ENCODE assay signal across 27 cellular contexts in genomic region chr5:76470978-76471377, GRCh38.
A peak's percentile ranks its signal among the peaks of the same experiment; 100 is the strongest.
DNase-seq lines count a peak whose midpoint lies in the region; ATAC-seq and TF ChIP-seq lines count a peak whose summit lies in the region.
"Had no signal": no experiment of that assay in that cellular context is flagged by ENCODE, and none has a peak within 500 bp of the region (broad histone marks: within the 10 kb centered on the region; RNA-seq: fewer than 3 reads in every experiment).

No MANE protein-coding gene starts in this region.

- no peak overlapping the region for H3K4me3 Mint-ChIP-seq in CD14-positive monocyte
- H3K4me3 Mint-ChIP-seq in CD8-positive, alpha-beta memory T cell = no peak overlapping the region
- H3K4me3 Mint-ChIP-seq in natural killer cell treated with Interleukin-12 subunit alpha and Interleukin-12 subunit beta and Interleukin-15 and Interleukin-18, amount 100 ng/mL, for 72 hours = no peak overlapping the region
- H3K4me3 Mint-ChIP-seq in activated T-helper 2 cell treated with anti-CD3 and anti-CD28 coated beads, Interferon-gamma antibody, Interleukin-2, Interleukin-4, amounts not matched to agents 10 μg/mL and 5 μg/mL and 100 μg/mL, durations not matched to agents 14 hours and 24 hours and 36 hours (ENCODE audit: low read depth) = no peak overlapping the region
- H3K4me3 Mint-ChIP-seq: stimulated activated naive CD8-positive, alpha-beta T cell treated with anti-CD3 and anti-CD28 coated beads, Interleukin-15, amount 100 ng/mL, for 72 hours had no signal

- H3K79me2 ChIP-seq in hepatocyte = peaks cover 16% of the 10 kb centered on the region

- POLR2A ChIA-PET in CD8-positive, alpha-beta memory T cell (lab: Charles Lee) = interaction anchor here (1.1 kb wide), 1 partner anchor 71 kb away, joined by 3 read pairs; no protein-coding TSS in a partner anchor

- no peaks in the 10 kb centered on the region for H4K20me1 ChIP-seq in hepatocyte (ENCODE audit: insufficient read depth, poor library complexity, severe bottlenecking)
- H4K20me1 ChIP-seq: BLaER1 had no signal

- H3K4me2 ChIP-seq in hepatocyte = no peak overlapping the region
- H3K4me2 ChIP-seq: BLaER1 had no signal

- 77% methylated on average over 3 of the region's 3 CpGs for WGBS in hepatocyte (ENCODE audit: low lambda C conversion rate, missing lambda C conversion rate)

- no peaks in the 10 kb centered on the region for H3K9me3 Mint-ChIP-seq in CD14-positive monocyte
- no peaks in the 10 kb centered on the region for H3K9me3 Mint-ChIP-seq in CD8-positive, alpha-beta memory T cell
- H3K9me3 Mint-ChIP-seq in natural killer cell treated with Interleukin-12 subunit alpha and Interleukin-12 subunit beta and Interleukin-15 and Interleukin-18, amount 100 ng/mL, for 72 hours = peaks cover 6% of the 10 kb centered on the region
- peaks cover 8% of the 10 kb centered on the region for H3K9me3 Mint-ChIP-seq in activated T-helper 2 cell treated with anti-CD3 and anti-CD28 coated beads, Interferon-gamma antibody, Interleukin-2, Interleukin-4, amounts not matched to agents 10 μg/mL and 5 μg/mL and 100 μg/mL, durations not matched to agents 14 hours and 24 hours and 36 hours
- H3K9me3 Mint-ChIP-seq: stimulated activated naive CD8-positive, alpha-beta T cell treated with anti-CD3 and anti-CD28 coated beads, Interleukin-15, amount 100 ng/mL, for 72 hours had no signal

- no peak overlapping the region for H2AFZ ChIP-seq in hepatocyte

- no peak overlapping the region for H3K4me3 ChIP-seq in CD8-positive, alpha-beta memory T cell (ENCODE audit: low read length)
- H3K4me3 ChIP-seq in hepatocyte = no peak overlapping the region
- H3K4me3 ChIP-seq: BLaER1, GM12878, lung, psoas muscle, SJSA1, tibial artery had no signal

- H3K9me3 ChIP-seq in CD8-positive, alpha-beta memory T cell (ENCODE audit: low read length) = no peaks in the 10 kb centered on the region
- H3K9me3 ChIP-seq in hepatocyte (ENCODE audit: low read depth) = no peaks in the 10 kb centered on the region
- H3K9me3 ChIP-seq: psoas muscle, SJSA1, tibial artery had no signal

- no peak for ATAC-seq in natural killer cell treated with Interleukin-12 subunit alpha and Interleukin-12 subunit beta and Interleukin-15 and Interleukin-18, amount 100 ng/mL, for 72 hours
- ATAC-seq: GM12878; psoas muscle; stimulated activated naive CD8-positive, alpha-beta T cell treated with anti-CD3 and anti-CD28 coated beads, Interleukin-15, amount 100 ng/mL, for 72 hours had no signal

- intact Hi-C loops in CD14-positive monocyte (cut with micrococcal nuclease) = loop anchor here in 1 of 2 donors (10.0 kb wide), 1 partner anchor 64 kb away; no protein-coding TSS in a partner anchor
- intact Hi-C loops in activated T-helper 2 cell treated with anti-CD3 and anti-CD28 coated beads, Interferon-gamma antibody, Interleukin-2, Interleukin-4, amounts not matched to agents 10 μg/mL and 5 μg/mL and 100 μg/mL, durations not matched to agents 14 hours and 24 hours and 36 hours (cut with micrococcal nuclease) = loop anchor here (5.0 kb wide), 1 partner anchor 51 kb away; no protein-coding TSS in a partner anchor

- H3K9me2 ChIP-seq in hepatocyte (replicated peaks; ENCODE audit: insufficient read depth) = no peaks in the 10 kb centered on the region

- no peaks in the 10 kb centered on the region for H3K27me3 ChIP-seq in CD8-positive, alpha-beta memory T cell (ENCODE audit: insufficient read depth, low read length, poor library complexity, severe bottlenecking)
- no peaks in the 10 kb centered on the region for H3K27me3 ChIP-seq in hepatocyte
- H3K27me3 ChIP-seq: BLaER1, tibial artery had no signal

- peaks cover 70% of the 10 kb centered on the region for H3K4me1 ChIP-seq in CD8-positive, alpha-beta memory T cell (ENCODE audit: insufficient read depth, low read length)
- peaks cover 10% of the 10 kb centered on the region for H3K4me1 ChIP-seq in hepatocyte (ENCODE audit: insufficient read depth)
- H3K4me1 ChIP-seq: psoas muscle, SJSA1, tibial artery had no signal

- H3K27ac ChIP-seq in CD8-positive, alpha-beta memory T cell (ENCODE audit: low read depth, low read length) = no peak overlapping the region
- peak overlapping the region; percentile 69 for H3K27ac ChIP-seq in hepatocyte
- H3K27ac ChIP-seq: BLaER1, HL-60, psoas muscle, SJSA1, tibial artery had no signal

- no peaks in the 10 kb centered on the region for H3K27me3 Mint-ChIP-seq in CD14-positive monocyte (ENCODE audit: low read depth in 3 of 3)
- H3K27me3 Mint-ChIP-seq in CD8-positive, alpha-beta memory T cell = no peaks in the 10 kb centered on the region
- H3K27me3 Mint-ChIP-seq in natural killer cell treated with Interleukin-12 subunit alpha and Interleukin-12 subunit beta and Interleukin-15 and Interleukin-18, amount 100 ng/mL, for 72 hours = no peaks in the 10 kb centered on the region
- no peaks in the 10 kb centered on the region for H3K27me3 Mint-ChIP-seq in activated T-helper 2 cell treated with anti-CD3 and anti-CD28 coated beads, Interferon-gamma antibody, Interleukin-2, Interleukin-4, amounts not matched to agents 10 μg/mL and 5 μg/mL and 100 μg/mL, durations not matched to agents 14 hours and 24 hours and 36 hours (ENCODE audit: low read depth)
- H3K27me3 Mint-ChIP-seq: stimulated activated naive CD8-positive, alpha-beta T cell treated with anti-CD3 and anti-CD28 coated beads, Interleukin-15, amount 100 ng/mL, for 72 hours had no signal

- H3K4me1 Mint-ChIP-seq in CD14-positive monocyte = peaks cover 69% of the 10 kb centered on the region
- peaks cover 82 to 99% (median 97%) of the 10 kb centered on the region in 3 donors for H3K4me1 Mint-ChIP-seq in CD8-positive, alpha-beta memory T cell
- H3K4me1 Mint-ChIP-seq in natural killer cell treated with Interleukin-12 subunit alpha and Interleukin-12 subunit beta and Interleukin-15 and Interleukin-18, amount 100 ng/mL, for 72 hours (ENCODE audit: low read depth in 2 of 2) = peaks cover 65 to 88% of the 10 kb centered on the region in 2 donors
- H3K4me1 Mint-ChIP-seq in activated T-helper 2 cell treated with anti-CD3 and anti-CD28 coated beads, Interferon-gamma antibody, Interleukin-2, Interleukin-4, amounts not matched to agents 10 μg/mL and 5 μg/mL and 100 μg/mL, durations not matched to agents 14 hours and 24 hours and 36 hours (ENCODE audit: low read depth) = peaks cover 57% of the 10 kb centered on the region

- H3K27ac Mint-ChIP-seq in CD14-positive monocyte = peak overlapping the region in 4 of 7 donors; percentile 18 to 69 (median 49)
- H3K27ac Mint-ChIP-seq in CD8-positive, alpha-beta memory T cell = peak overlapping the region in 7 of 8 donors; percentile 24 to 95 (median 76)
- H3K27ac Mint-ChIP-seq in natural killer cell treated with Interleukin-12 subunit alpha and Interleukin-12 subunit beta and Interleukin-15 and Interleukin-18, amount 100 ng/mL, for 72 hours = peak overlapping the region; percentile 99 to 100
- H3K27ac Mint-ChIP-seq in activated T-helper 2 cell treated with anti-CD3 and anti-CD28 coated beads, Interferon-gamma antibody, Interleukin-2, Interleukin-4, amounts not matched to agents 10 μg/mL and 5 μg/mL and 100 μg/mL, durations not matched to agents 14 hours and 24 hours and 36 hours = no peak overlapping the region

- TF ChIP-seq CTCF in CD14-positive monocyte (IDR thresholded peaks at IDR 0.05) (no peak), hepatocyte (IDR thresholded peaks at IDR 0.05; ENCODE audit: poor library complexity) (no peak), GM20000 (IDR thresholded peaks at IDR 0.05; ENCODE audit: extremely low read depth, missing control alignments) (no peak)

- CTCF ChIA-PET in CD8-positive, alpha-beta memory T cell (lab: Charles Lee) = interaction anchor here (1.5 to 1.6 kb wide), 2 partner anchors 13 to 68 kb away, joined by 3 to 6 read pairs; partner anchors contain the start of gene IQGAP2

- DNase-seq in CD14-positive monocyte (ENCODE audit: low spot score) = no peak
- DNase-seq in CD8-positive, alpha-beta memory T cell = no peak
- no peak for DNase-seq in hepatocyte (ENCODE audit: low spot score)
- no peak for DNase-seq in natural killer cell treated with Interleukin-12 subunit alpha and Interleukin-12 subunit beta and Interleukin-15 and Interleukin-18, amount 100 ng/mL, for 72 hours (ENCODE audit: low spot score)
- DNase-seq in stimulated activated naive CD4-positive, alpha-beta T cell (lab: John Stamatoyannopoulos, UW) = no peak
- DNase-seq in activated T-helper 2 cell treated with anti-CD3 and anti-CD28 coated beads, Interferon-gamma antibody, Interleukin-2, Interleukin-4, amounts not matched to agents 10 μg/mL and 5 μg/mL and 100 μg/mL, durations not matched to agents 14 hours and 24 hours and 36 hours (ENCODE audit: low spot score) = no peak
- no peak for DNase-seq in GM20000 (ENCODE audit: low spot score)
- DNase-seq: activated CD4-positive, alpha-beta T cell treated with anti-CD3 and anti-CD28 coated beads, Interleukin-2, amount 50 U/mL, for 48 hours; activated CD4-positive, CD25-positive, alpha-beta regulatory T cell; activated CD8-positive, alpha-beta memory T cell treated with anti-CD3 and anti-CD28 coated beads, Interleukin-2, amount 50 U/mL, for 48 hours; activated gamma-delta T cell; amniotic stem cell; effector CD8-positive, alpha-beta T cell; erythroblast; kidney; NCI-H1436 treated with DMSO at 0.1 percent for 48 hours; NCI-H2107; NCI-H446; NCI-H774; psoas muscle; stimulated activated naive CD8-positive, alpha-beta T cell treated with anti-CD3 and anti-CD28 coated beads, Interleukin-15, amount 100 ng/mL, for 72 hours; tibial artery had no signal

- peaks cover 13 to 27% of the 10 kb centered on the region in 2 donors for H3K36me3 Mint-ChIP-seq in CD14-positive monocyte
- H3K36me3 Mint-ChIP-seq in CD8-positive, alpha-beta memory T cell = peaks cover 0 to 26% (median 15%) of the 10 kb centered on the region in 3 donors
- peaks cover 18% of the 10 kb centered on the region for H3K36me3 Mint-ChIP-seq in natural killer cell treated with Interleukin-12 subunit alpha and Interleukin-12 subunit beta and Interleukin-15 and Interleukin-18, amount 100 ng/mL, for 72 hours
- peaks cover 45% of the 10 kb centered on the region for H3K36me3 Mint-ChIP-seq in activated T-helper 2 cell treated with anti-CD3 and anti-CD28 coated beads, Interferon-gamma antibody, Interleukin-2, Interleukin-4, amounts not matched to agents 10 μg/mL and 5 μg/mL and 100 μg/mL, durations not matched to agents 14 hours and 24 hours and 36 hours (ENCODE audit: low read depth)

- H3K36me3 ChIP-seq in CD8-positive, alpha-beta memory T cell (ENCODE audit: insufficient read depth, low read length) = no peaks in the 10 kb centered on the region
- no peaks in the 10 kb centered on the region for H3K36me3 ChIP-seq in hepatocyte (replicated peaks; ENCODE audit: insufficient read depth, low read depth)
- H3K36me3 ChIP-seq: SJSA1, tibial artery had no signal
